Comparison of ENCODE assay signal across 16 cellular contexts in genomic region chr1:181119076-181119989, GRCh38. TPM values are rescaled to one million over a fixed set of nuclear protein-coding genes. Genes with fewer than 3 reads are reported as not detected.
DNase-seq lines count a peak whose midpoint lies in the region; ATAC-seq, FAIRE-seq and TF ChIP-seq lines count a peak whose summit lies in the region.
"Had no signal": no experiment of that assay in that cellular context is flagged by ENCODE, and none has a peak within 500 bp of the region (broad histone marks: within the 10 kb centered on the region; RNA-seq: fewer than 3 reads in every experiment).

No MANE protein-coding gene starts in this region.

- FAIRE-seq in bronchial epithelial cell (lab: Jason Lieb, UNC): no peak
- FAIRE-seq: HepG2, kidney had no signal

- DNase-seq in SIG-M5 treated with dmso at 0.1 percent for 504 hours (lab: John Stamatoyannopoulos, UW; ENCODE audit: unreplicated experiment) (peak; percentile 88), SIG-M5 (lab: John Stamatoyannopoulos, UW) (no peak), bronchial epithelial cell (ENCODE audit: low read depth) (peak; percentile 98), mucosa of descending colon (no peak), transverse colon (no peak), NCI-H2029 (lab: John Stamatoyannopoulos, UW) (no peak)
- DNase-seq in naive thymus-derived CD4-positive, alpha-beta T cell: no peak
- no peak for DNase-seq in activated CD8-positive, alpha-beta memory T cell treated with anti-CD3 and anti-CD28 coated beads, Interleukin-2, amount 50 U/mL, for 48 hours
- DNase-seq: activated gamma-delta T cell treated with Interleukin-2 at 50 U/mL for 16 hours; body of pancreas; CD4-positive, alpha-beta memory T cell; effector memory CD8-positive, alpha-beta T cell; kidney; NCI-H1417 treated with DMSO at 0.1 percent for 48 hours; NCI-H748 treated with DMSO at 0.1 percent for 48 hours had no signal

- no peak for TF ChIP-seq EP300 in transverse colon (IDR thresholded peaks at IDR 0.05; ENCODE audit: low read depth)

- POLR2A ChIA-PET in naive thymus-derived CD4-positive, alpha-beta T cell (lab: Charles Lee): interaction anchor here (0.6 kb wide), 1 partner anchor 599 kb away, joined by 3 read pairs; no protein-coding TSS in a partner anchor

- H3K36me3 Mint-ChIP-seq in naive thymus-derived CD4-positive, alpha-beta T cell: no peaks in the 10 kb centered on the region
- H3K36me3 Mint-ChIP-seq: CD4-positive, alpha-beta memory T cell had no signal

- H3K9me3 ChIP-seq in mucosa of descending colon: no peaks in the 10 kb centered on the region
- no peaks in the 10 kb centered on the region for H3K9me3 ChIP-seq in transverse colon
- no peaks in the 10 kb centered on the region for H3K9me3 ChIP-seq in naive thymus-derived CD4-positive, alpha-beta T cell (ENCODE audit: control insufficient read depth in 2 of 3, low read length in 3 of 3)
- H3K9me3 ChIP-seq: body of pancreas had no signal

- no peak for TF ChIP-seq CTCF in bronchial epithelial cell (IDR thresholded peaks at IDR 0.05; ENCODE audit: insufficient read depth, low read length, severe bottlenecking)
- no peak for TF ChIP-seq CTCF in mucosa of descending colon (IDR thresholded peaks at IDR 0.05)
- no peak for TF ChIP-seq CTCF in transverse colon (IDR thresholded peaks at IDR 0.05)

- H3K27ac ChIP-seq in transverse colon: peak overlapping the region in 1 of 4 donors; percentile 10
- H3K27ac ChIP-seq in naive thymus-derived CD4-positive, alpha-beta T cell (ENCODE audit: low read depth, low read length): no peak overlapping the region
- H3K27ac ChIP-seq: body of pancreas had no signal

- TF ChIP-seq POLR2A in transverse colon (IDR thresholded peaks at IDR 0.05): no peak

- no peaks in the 10 kb centered on the region for H3K9me3 Mint-ChIP-seq in naive thymus-derived CD4-positive, alpha-beta T cell
- H3K9me3 Mint-ChIP-seq: CD4-positive, alpha-beta memory T cell; effector memory CD8-positive, alpha-beta T cell had no signal

- H3K27me3 Mint-ChIP-seq in naive thymus-derived CD4-positive, alpha-beta T cell: peaks cover 0 to 9% (median 0%) of the 10 kb centered on the region in 5 donors
- H3K27me3 Mint-ChIP-seq: CD4-positive, alpha-beta memory T cell; effector memory CD8-positive, alpha-beta T cell had no signal

- intact Hi-C loops in mucosa of descending colon (cut with DNase I, micrococcal nuclease): no loop called here
- intact Hi-C loops in transverse colon (cut with DNase I; ENCODE audit: low total_unique reads): no loop called here
- intact Hi-C loops in naive thymus-derived CD4-positive, alpha-beta T cell (cut with micrococcal nuclease): no loop called here

- H3K4me1 Mint-ChIP-seq in naive thymus-derived CD4-positive, alpha-beta T cell: peaks cover 0 to 9% (median 0%) of the 10 kb centered on the region in 7 donors

- no peak overlapping the region for H3K4me3 ChIP-seq in bronchial epithelial cell (ENCODE audit: low read depth, low read length)
- no peak overlapping the region for H3K4me3 ChIP-seq in mucosa of descending colon
- H3K4me3 ChIP-seq in transverse colon: no peak overlapping the region
- no peak overlapping the region for H3K4me3 ChIP-seq in naive thymus-derived CD4-positive, alpha-beta T cell (ENCODE audit: low read length)
- H3K4me3 ChIP-seq: body of pancreas had no signal

- peak; percentile 31 for ATAC-seq in mucosa of descending colon
- no peak for ATAC-seq in naive thymus-derived CD4-positive, alpha-beta T cell
- ATAC-seq: body of pancreas; effector memory CD8-positive, alpha-beta T cell; HepG2 had no signal

- H3K4me1 ChIP-seq in mucosa of descending colon (ENCODE audit: low read depth): no peaks in the 10 kb centered on the region
- H3K4me1 ChIP-seq in transverse colon: peaks cover 0 to 12% (median 11%) of the 10 kb centered on the region in 4 donors
- H3K4me1 ChIP-seq in naive thymus-derived CD4-positive, alpha-beta T cell (ENCODE audit: control insufficient read depth in 2 of 2, insufficient read depth in 2 of 2, low read length in 2 of 2): no peaks in the 10 kb centered on the region
- H3K4me1 ChIP-seq: body of pancreas had no signal

- H3K36me3 ChIP-seq in bronchial epithelial cell (ENCODE audit: control insufficient read depth, insufficient read depth, low read length) (no peaks in the 10 kb centered on the region), mucosa of descending colon (ENCODE audit: low read depth) (no peaks in the 10 kb centered on the region), transverse colon (no peaks in the 10 kb centered on the region)
- no peaks in the 10 kb centered on the region for H3K36me3 ChIP-seq in naive thymus-derived CD4-positive, alpha-beta T cell (ENCODE audit: control insufficient read depth in 2 of 3, insufficient read depth in 3 of 3, low read length in 3 of 3)

- H3K27me3 ChIP-seq in bronchial epithelial cell (ENCODE audit: control insufficient read depth, insufficient read depth, low read length) (no peaks in the 10 kb centered on the region), transverse colon (no peaks in the 10 kb centered on the region)
- H3K27me3 ChIP-seq in naive thymus-derived CD4-positive, alpha-beta T cell (ENCODE audit: control insufficient read depth in 2 of 2, insufficient read depth in 2 of 2, low read length in 2 of 2): peaks cover 0 to 3% of the 10 kb centered on the region in 2 donors
- H3K27me3 ChIP-seq: body of pancreas had no signal

- in situ Hi-C loops in transverse colon (cut with MboI; ENCODE audit: low pct_ligation_motif_present in 1 of 4, low pct_unique_long_range_greater_than_20kb in 1 of 4, low sequenced_read_pairs in 3 of 4): no loop called here

- peak overlapping the region in 1 of 9 donors; percentile 10 for H3K27ac Mint-ChIP-seq in naive thymus-derived CD4-positive, alpha-beta T cell

- WGBS in transverse colon (ENCODE audit: low coverage in 1 of 2), 2 donors: 67 to 100% methylated on average over 1 to 6 of the region's 6 CpGs

- H3K4me3 Mint-ChIP-seq in naive thymus-derived CD4-positive, alpha-beta T cell: no peak overlapping the region
- H3K4me3 Mint-ChIP-seq: CD4-positive, alpha-beta memory T cell; effector memory CD8-positive, alpha-beta T cell had no signal

- CTCF ChIA-PET in naive thymus-derived CD4-positive, alpha-beta T cell (lab: Charles Lee): interaction anchor here (0.5 to 0.7 kb wide), 2 partner anchors 21 to 118 kb away, joined by 3 read pairs; no protein-coding TSS in a partner anchor

RNA-seq across cellular contexts. Expression of gene IER5, which starts 30.8 kb away (rescaled TPM):
- total RNA-seq in bronchial epithelial cell (47.7 and 65.3 TPM in 2 replicates), mucosa of descending colon (10 to 100 TPM; 15.4 to 16.7 (median 16.4) TPM), transverse colon (10 to 100 TPM; 12.1 to 40.3 (median 16.5) TPM)
- 10 to 100 TPM; 12.7 to 86.9 (median 46.0) TPM for total RNA-seq in naive thymus-derived CD4-positive, alpha-beta T cell
- polyA plus RNA-seq in naive thymus-derived CD4-positive, alpha-beta T cell: 1 to 10 TPM; 2.1 to 2.6 TPM

Comparison
In these comparisons a context has a peak if more than half of its experiments do, and no peak if none do; other contexts are left out.
1. DNase-seq: peak in SIG-M5 treated with dmso at 0.1 percent for 504 hours (single experiment) and bronchial epithelial cell (single experiment); none in SIG-M5 (single experiment), mucosa of descending colon (0 of 3), transverse colon (single experiment), naive thymus-derived CD4-positive, alpha-beta T cell (0 of 9), NCI-H2029 (single experiment) and activated CD8-positive, alpha-beta memory T cell treated with anti-CD3 and anti-CD28 coated beads, Interleukin-2, amount 50 U/mL, for 48 hours (single experiment).